In the genomic region with DNA sequence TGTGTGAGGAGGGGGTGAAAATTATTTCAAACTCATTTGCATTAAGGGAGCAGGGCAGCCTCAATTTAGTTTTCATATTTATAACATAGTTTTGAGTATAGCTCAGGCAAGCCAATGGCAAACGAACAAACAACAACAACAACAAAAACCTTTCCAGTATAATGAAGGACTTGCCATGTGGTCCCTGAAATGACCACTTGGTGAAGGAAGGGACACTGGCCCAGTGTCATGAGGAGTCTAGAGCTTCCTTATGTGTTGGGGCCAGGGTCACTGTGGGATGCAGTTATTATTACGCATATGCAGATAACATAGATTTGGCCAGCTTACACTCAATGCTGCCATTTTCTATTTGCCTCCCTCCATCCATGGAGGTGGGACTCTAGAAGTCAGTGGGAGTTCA, we compare ENCODE assay signal across 23 cellular contexts. TPM values are rescaled to one million over a fixed set of nuclear protein-coding genes. Genes with fewer than 3 reads are reported as not detected.
"Had no signal": no experiment of that assay in that cellular context is flagged by ENCODE, and none has a peak within 500 bp of the region (broad histone marks: within the 10 kb centered on the region; RNA-seq: fewer than 3 reads in every experiment).

No MANE protein-coding gene starts in this region.

- ATAC-seq: effector memory CD8-positive, alpha-beta T cell; foreskin keratinocyte; left colon; sciatic nerve; stimulated activated memory B cell treated with anti-CD40 and anti-IgM and Interleukin-4, amounts not matched to agents 10 μg/mL and 1 μg/mL and 100 μg/mL, for 72 hours; upper lobe of right lung had no signal

- H3K9me3 Mint-ChIP-seq: effector memory CD8-positive, alpha-beta T cell; stimulated activated naive CD8-positive, alpha-beta T cell treated with anti-CD3 and anti-CD28 coated beads, Interleukin-15, Interleukin-2, amounts not matched to agents 100 ng/mL and 50 ng/mL, for 24 hours had no signal

- H3K4me1 ChIP-seq: foreskin keratinocyte, testis had no signal

- H3K36me3 Mint-ChIP-seq: stimulated activated memory B cell treated with anti-CD40 and anti-IgM and Interleukin-4, amounts not matched to agents 10 μg/mL and 1 μg/mL and 100 μg/mL, for 72 hours had no signal

- DNase-seq: effector memory CD8-positive, alpha-beta T cell; erythroblast; foreskin keratinocyte; left colon; mesendoderm; naive B cell; spleen; stimulated activated CD4-positive, alpha-beta T cell treated with anti-CD3 and anti-CD28 coated beads, Interleukin-15, amount 100 ng/mL, for 24 hours; stimulated activated CD4-positive, alpha-beta T cell treated with anti-CD3 and anti-CD28 coated beads, Interleukin-1b, Interleukin-23, amount 100 ng/mL, for 48 hours; stimulated activated CD4-positive, alpha-beta T cell treated with anti-CD3 and anti-CD28 coated beads, Interleukin-4, amount 100 ng/mL, for 24 hours; testis; upper lobe of right lung had no signal

- H3K27me3 ChIP-seq: testis had no signal

- H3K36me3 ChIP-seq: neutrophil, spleen, upper lobe of right lung, vagina had no signal

- H3K4me3 Mint-ChIP-seq: dendritic cell treated with granulocyte-macrophage colony-stimulating factor and Interleukin-4, amounts not matched to agents 40 ng/mL and 50 ng/mL, for 4 days; effector memory CD8-positive, alpha-beta T cell; nephron; stimulated activated memory B cell treated with anti-CD40 and anti-IgM and Interleukin-4, amounts not matched to agents 10 μg/mL and 1 μg/mL and 100 μg/mL, for 72 hours; stimulated activated naive CD8-positive, alpha-beta T cell treated with anti-CD3 and anti-CD28 coated beads, Interleukin-15, Interleukin-2, amounts not matched to agents 100 ng/mL and 50 ng/mL, for 24 hours had no signal

- H3K9me3 ChIP-seq: testis, upper lobe of right lung had no signal

- H3K27ac Mint-ChIP-seq: dendritic cell treated with granulocyte-macrophage colony-stimulating factor and Interleukin-4, amounts not matched to agents 40 ng/mL and 50 ng/mL, for 4 days; effector memory CD8-positive, alpha-beta T cell; naive B cell; nephron; stimulated activated memory B cell treated with anti-CD40 and anti-IgM and Interleukin-4, amounts not matched to agents 10 μg/mL and 1 μg/mL and 100 μg/mL, for 72 hours; stimulated activated naive CD8-positive, alpha-beta T cell treated with anti-CD3 and anti-CD28 coated beads, Interleukin-15, Interleukin-2, amounts not matched to agents 100 ng/mL and 50 ng/mL, for 24 hours had no signal

- H3K4me1 Mint-ChIP-seq: nephron had no signal

- H3K4me3 ChIP-seq: spleen, testis, tibial nerve, upper lobe of right lung, vagina had no signal

RNA-seq across cellular contexts. Expression of a gene that starts 23.3 kb away (rescaled TPM):
- total RNA-seq: kidney epithelial cell, liver, pulmonary artery endothelial cell, sciatic nerve, upper lobe of right lung had no signal
